In the genomic region with DNA sequence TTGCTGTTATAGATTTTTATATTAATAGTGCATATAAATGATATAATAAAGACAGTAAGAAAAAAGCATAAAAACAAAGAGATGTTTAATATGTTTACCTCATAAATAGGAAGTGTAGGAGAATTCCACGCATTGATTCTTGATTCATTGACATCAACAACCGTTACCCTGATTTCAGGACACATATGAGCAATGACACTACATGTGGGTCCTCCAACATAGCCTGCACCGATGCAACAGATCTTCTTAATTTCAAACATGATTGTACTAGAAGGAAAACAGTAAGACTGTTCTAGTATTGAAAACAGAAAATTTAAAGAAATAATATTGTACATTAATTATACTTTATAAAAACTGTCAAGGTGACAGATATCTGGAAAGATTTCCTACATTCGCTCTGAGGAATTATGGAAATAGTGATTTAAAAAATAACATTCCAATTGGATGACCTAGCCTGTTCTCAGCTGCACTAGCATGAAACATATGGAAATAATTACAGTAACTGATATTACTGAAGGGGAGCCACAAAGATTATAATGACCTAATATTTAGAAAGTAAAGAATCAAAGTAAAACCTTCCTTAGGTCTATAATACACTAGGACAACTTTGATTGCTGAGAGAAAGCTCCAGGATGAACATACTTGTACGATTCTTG, we compare ENCODE assay signal across 22 cellular contexts. TPM values are rescaled to one million over a fixed set of nuclear protein-coding genes. Genes with fewer than 3 reads are reported as not detected.
DNase-seq lines count a peak whose midpoint lies in the region; ATAC-seq, FAIRE-seq and TF ChIP-seq lines count a peak whose summit lies in the region.
"Had no signal": no experiment of that assay in that cellular context is flagged by ENCODE, and none has a peak within 500 bp of the region (broad histone marks: within the 10 kb centered on the region; RNA-seq: fewer than 3 reads in every experiment).

No MANE protein-coding gene starts in this region.

- no peak overlapping the region for H2AFZ ChIP-seq in GM23338

- TF ChIP-seq CTCF in AG04449 (IDR thresholded peaks at IDR 0.05; ENCODE audit: insufficient read depth, low read length, missing control alignments) = no peak
- no peak for TF ChIP-seq CTCF in cardiac fibroblast (IDR thresholded peaks at IDR 0.05; ENCODE audit: low read depth, low read length)
- TF ChIP-seq CTCF in mesothelial cell of epicardium (IDR thresholded peaks at IDR 0.05; ENCODE audit: unreplicated experiment) = no peak
- TF ChIP-seq CTCF in GM23338 (conservative IDR thresholded peaks at IDR 0.05; ENCODE audit: low read depth in 2 of 2) = no peak

- H3K36me3 Mint-ChIP-seq in mesothelial cell of epicardium (peaks cover 4% of the 10 kb centered on the region), GM23338 (ENCODE audit: low read depth) (peaks cover 32% of the 10 kb centered on the region)

- peaks cover 29% of the 10 kb centered on the region for H4K20me1 ChIP-seq in GM23338 (replicated peaks; ENCODE audit: insufficient read depth)
- H4K20me1 ChIP-seq: BLaER1 had no signal

- no peak for FAIRE-seq in HTR-8/SVneo (lab: Jason Lieb, UNC)
- no peak for FAIRE-seq in GM19239 (lab: Jason Lieb, UNC)
- FAIRE-seq: colon had no signal

- H3K9me3 Mint-ChIP-seq in mesothelial cell of epicardium = no peaks in the 10 kb centered on the region
- H3K9me3 Mint-ChIP-seq in GM23338 = no peaks in the 10 kb centered on the region
- H3K9me3 Mint-ChIP-seq: activated CD4-positive, alpha-beta T cell treated with anti-CD3 and anti-CD28 coated beads, Interleukin-2, amount 10 ng/mL, durations not matched to agents 24 days and 14 days; activated T-cell treated with anti-CD3 and anti-CD28 coated beads, Interleukin-2, amount 50 U/mL, for 24 hours had no signal

- H3F3A ChIP-seq in GM23338 (replicated peaks; ENCODE audit: low read depth) = peaks cover 3% of the 10 kb centered on the region; the same call in 1 of the 2 replicates

- H3K4me3 Mint-ChIP-seq in mesothelial cell of epicardium (no peak overlapping the region), GM23338 (no peak overlapping the region)
- H3K4me3 Mint-ChIP-seq: activated CD4-positive, alpha-beta T cell treated with anti-CD3 and anti-CD28 coated beads, Interleukin-2, amount 10 ng/mL, durations not matched to agents 24 days and 14 days; activated T-cell treated with anti-CD3 and anti-CD28 coated beads, Interleukin-2, amount 50 U/mL, for 24 hours had no signal

- H3K27ac ChIP-seq in GM23338 (ENCODE audit: low read depth) = no peak overlapping the region
- H3K27ac ChIP-seq: BLaER1, esophagus muscularis mucosa had no signal

- no peak overlapping the region for H3K4me2 ChIP-seq in GM23338
- H3K4me2 ChIP-seq: BLaER1 had no signal

- POLR2A ChIA-PET in AG04449 (lab: Yijun Ruan, JAX) = no interaction called here

- no peaks in the 10 kb centered on the region for H3K27me3 Mint-ChIP-seq in mesothelial cell of epicardium (ENCODE audit: low read depth)
- H3K27me3 Mint-ChIP-seq in GM23338 (ENCODE audit: insufficient read depth, low read depth, poor library complexity) = peaks cover 2% of the 10 kb centered on the region
- H3K27me3 Mint-ChIP-seq: activated CD4-positive, alpha-beta T cell treated with anti-CD3 and anti-CD28 coated beads, Interleukin-2, amount 10 ng/mL, durations not matched to agents 24 days and 14 days; activated T-cell treated with anti-CD3 and anti-CD28 coated beads, Interleukin-2, amount 50 U/mL, for 24 hours had no signal

- H3K4me3 ChIP-seq in AG04449 (ENCODE audit: low read depth, low read length) (peak overlapping the region; percentile 21; the same call in 1 of the 2 replicates), cardiac fibroblast (replicated peaks in 1 of 2; ENCODE audit: low read depth in 2 of 2, low read length in 2 of 2) (no peak overlapping the region), GM23338 (no peak overlapping the region)
- H3K4me3 ChIP-seq: BLaER1, esophagus muscularis mucosa had no signal

- intact Hi-C loops in left ventricle myocardium superior (cut with micrococcal nuclease) = no loop called here

- H3K4me1 Mint-ChIP-seq in mesothelial cell of epicardium (peaks cover 31% of the 10 kb centered on the region), GM23338 (peaks cover 8% of the 10 kb centered on the region; the same call in 2 of the 3 replicates)

- peaks cover 7% of the 10 kb centered on the region; the same call in 1 of the 2 replicates for H3K4me1 ChIP-seq in GM23338 (ENCODE audit: insufficient read depth)

- DNase-seq in AG04449 (ENCODE audit: low read depth, low spot score) = no peak
- DNase-seq in HTR-8/SVneo (ENCODE audit: insufficient read length, low spot score) = peak; percentile 61
- peak; percentile 56 to 79 for DNase-seq in cardiac fibroblast (ENCODE audit: low read depth in 2 of 2)
- DNase-seq in mesothelial cell of epicardium (ENCODE audit: low spot score in 2 of 2, unreplicated experiment in 2 of 2) = no peak
- no peak for DNase-seq in GM23338 (ENCODE audit: low spot score)
- DNase-seq in HT-29 (ENCODE audit: low spot score) = no peak
- no peak for DNase-seq in left ventricle myocardium superior
- DNase-seq in GM19239 (ENCODE audit: insufficient read length, low spot score) = no peak
- DNase-seq: activated CD4-positive, alpha-beta T cell treated with anti-CD3 and anti-CD28 coated beads, Interleukin-2, amount 10 ng/mL, durations not matched to agents 24 days and 14 days; activated T-cell treated with anti-CD3 and anti-CD28 coated beads, Interleukin-2, amount 50 U/mL, for 24 hours; DMS53; GOT3; NCI-H1092 treated with DMSO at 0.1 percent for 48 hours; NCI-H2171 treated with DMSO at 0.1 percent for 48 hours; Right ventricle myocardium superior; stimulated activated CD8-positive, alpha-beta memory T cell treated with anti-CD3 and anti-CD28 coated beads, Interleukin-4, amount 100 ng/mL, for 48 hours; T1000; trophoblast cell had no signal

- H3K27ac Mint-ChIP-seq in mesothelial cell of epicardium (peak overlapping the region; percentile 95), GM23338 (no peak overlapping the region)
- H3K27ac Mint-ChIP-seq: activated CD4-positive, alpha-beta T cell treated with anti-CD3 and anti-CD28 coated beads, Interleukin-2, amount 10 ng/mL, durations not matched to agents 24 days and 14 days; activated T-cell treated with anti-CD3 and anti-CD28 coated beads, Interleukin-2, amount 50 U/mL, for 24 hours had no signal

- peaks cover 9% of the 10 kb centered on the region for H3K36me3 ChIP-seq in GM23338 (ENCODE audit: insufficient read depth)

- H3K27me3 ChIP-seq in GM23338 (ENCODE audit: insufficient read depth) = no peaks in the 10 kb centered on the region
- H3K27me3 ChIP-seq: BLaER1, esophagus muscularis mucosa had no signal

- peaks cover 79% of the 10 kb centered on the region for H3K79me2 ChIP-seq in GM23338 (replicated peaks; ENCODE audit: insufficient read depth)

- ATAC-seq in GM23338 (no peak), left ventricle myocardium superior (no peak)
- ATAC-seq: left lobe of liver had no signal

- no peaks in the 10 kb centered on the region for H3K9me2 ChIP-seq in GM23338 (ENCODE audit: insufficient read depth)

- CTCF ChIA-PET in AG04449 (lab: Yijun Ruan, JAX) = interaction anchor here (0.5 to 2.0 kb wide), 5 partner anchors 12 to 185 kb away, joined by 3 to 8 read pairs (median 3); no protein-coding TSS in a partner anchor

TF ChIP-seq in GM23338, 12 proteins besides CTCF, POLR2A, EP300 and RAD21:
- TF ChIP-seq NANOG (IDR thresholded peaks at IDR 0.05; ENCODE audit: borderline replicate concordance) (no peak), ZNF331 (CRISPR knock-in tag; IDR thresholded peaks at IDR 0.05; ENCODE audit: low read depth) (no peak)
- TF ChIP-seq, protein P1, sequence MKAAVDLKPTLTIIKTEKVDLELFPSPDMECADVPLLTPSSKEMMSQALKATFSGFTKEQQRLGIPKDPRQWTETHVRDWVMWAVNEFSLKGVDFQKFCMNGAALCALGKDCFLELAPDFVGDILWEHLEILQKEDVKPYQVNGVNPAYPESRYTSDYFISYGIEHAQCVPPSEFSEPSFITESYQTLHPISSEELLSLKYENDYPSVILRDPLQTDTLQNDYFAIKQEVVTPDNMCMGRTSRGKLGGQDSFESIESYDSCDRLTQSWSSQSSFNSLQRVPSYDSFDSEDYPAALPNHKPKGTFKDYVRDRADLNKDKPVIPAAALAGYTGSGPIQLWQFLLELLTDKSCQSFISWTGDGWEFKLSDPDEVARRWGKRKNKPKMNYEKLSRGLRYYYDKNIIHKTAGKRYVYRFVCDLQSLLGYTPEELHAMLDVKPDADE (IDR thresholded peaks at IDR 0.05) = no peak

RNA-seq across cellular contexts. Expression of a gene that starts 5.9 kb away (rescaled TPM):
- 76.2 to 77.1 TPM (median 76.6 TPM) in 3 replicates for total RNA-seq in mesothelial cell of epicardium
- total RNA-seq in GM23338 (2014; rRNA removed; shearing (Covaris generic)) = 69.8 and 81.3 TPM in 2 replicates
- polyA plus RNA-seq in GM23338 (2016; fragmentation: Nextera tagmentation; extraction: Ambion mirVana) = 45.8 and 48.9 TPM in 2 replicates
- 82.3 and 95.2 TPM in 2 replicates for total RNA-seq in HT-29 (2014; rRNA removed; shearing (Covaris generic))
- total RNA-seq in left ventricle myocardium superior = 13.7 TPM

Comparison
In these comparisons a context has a peak if more than half of its experiments do, and no peak if none do; other contexts are left out.
1. DNase-seq: peak in HTR-8/SVneo (single experiment) and cardiac fibroblast (2 of 2); none in AG04449 (single experiment), mesothelial cell of epicardium (0 of 2), GM23338 (single experiment), HT-29 (single experiment), left ventricle myocardium superior (single experiment) and GM19239 (single experiment).